Comparison of ENCODE assay signal across 22 cellular contexts in genomic region chr4:22444813-22445212, GRCh38.
DNase-seq lines count a peak whose midpoint lies in the region; ATAC-seq, FAIRE-seq and TF ChIP-seq lines count a peak whose summit lies in the region.
"Had no signal": no experiment of that assay in that cellular context is flagged by ENCODE, and none has a peak within 500 bp of the region (broad histone marks: within the 10 kb centered on the region; RNA-seq: fewer than 3 reads in every experiment).

No MANE protein-coding gene starts in this region.

- H2AFZ ChIP-seq in H1 (ENCODE audit: low read length), result no peak overlapping the region

- no peak overlapping the region for H2BK12ac ChIP-seq in H1 (ENCODE audit: low read depth, low read length)

- H4K91ac ChIP-seq in H1 (replicated peaks; ENCODE audit: insufficient read length, low read length), result no peak overlapping the region

- no peaks in the 10 kb centered on the region for H3K36me3 Mint-ChIP-seq in activated CD4-positive, alpha-beta memory T cell treated with anti-CD3 and anti-CD28 coated beads for 36 hours
- H3K36me3 Mint-ChIP-seq in activated CD4-positive, alpha-beta memory T cell treated with anti-CD3 and anti-CD28 coated beads, Interleukin-2, amount 10 ng/mL, durations not matched to agents 7 days and 5 days (ENCODE audit: low read depth), result no peaks in the 10 kb centered on the region
- peaks cover 11% of the 10 kb centered on the region for H3K36me3 Mint-ChIP-seq in stimulated activated naive CD8-positive, alpha-beta T cell treated with anti-CD3 and anti-CD28 coated beads, Interleukin-15, Interleukin-2, amounts not matched to agents 100 ng/mL and 50 ng/mL, for 24 hours (ENCODE audit: low read depth)

- CTCF ChIA-PET in activated CD4-positive, alpha-beta memory T cell treated with anti-CD3 and anti-CD28 coated beads for 36 hours (lab: Charles Lee), result no interaction called here
- CTCF ChIA-PET in activated CD4-positive, alpha-beta memory T cell treated with anti-CD3 and anti-CD28 coated beads, Interleukin-2, amount 10 ng/mL, durations not matched to agents 7 days and 5 days (lab: Charles Lee), result no interaction called here
- CTCF ChIA-PET in H1 (lab: Charles Lee; ENCODE audit: partially characterized antibody), result interaction anchor here (0.7 to 3.1 kb wide), 6 partner anchors 9 to 46 kb away, joined by 3 to 13 read pairs (median 3); no protein-coding TSS in a partner anchor

- no peak overlapping the region for H4K8ac ChIP-seq in H1 (ENCODE audit: extremely low read depth, insufficient read depth, low read length)

- no peak overlapping the region for H2BK15ac ChIP-seq in H1 (ENCODE audit: low read length)

- no peak for TF ChIP-seq CTCF in H1 (IDR thresholded peaks at IDR 0.05; ENCODE audit: control extremely low read depth in 1 of 3, insufficient read depth in 1 of 3, low read depth in 1 of 3, low read length in 3 of 3)

- H3K79me2 ChIP-seq in H1 (ENCODE audit: control insufficient read depth in 1 of 2, insufficient read depth in 2 of 2, low read length in 2 of 2), result no peaks in the 10 kb centered on the region

- H3K23me2 ChIP-seq in H1 (ENCODE audit: low read depth, low read length), result no peaks in the 10 kb centered on the region

- peaks cover 6% of the 10 kb centered on the region for H3K4me1 Mint-ChIP-seq in activated CD4-positive, alpha-beta memory T cell treated with anti-CD3 and anti-CD28 coated beads for 36 hours (ENCODE audit: low read depth)
- H3K4me1 Mint-ChIP-seq in activated CD4-positive, alpha-beta memory T cell treated with anti-CD3 and anti-CD28 coated beads, Interleukin-2, amount 10 ng/mL, durations not matched to agents 7 days and 5 days, result no peaks in the 10 kb centered on the region
- H3K4me1 Mint-ChIP-seq in stimulated activated naive CD8-positive, alpha-beta T cell treated with anti-CD3 and anti-CD28 coated beads, Interleukin-15, Interleukin-2, amounts not matched to agents 100 ng/mL and 50 ng/mL, for 24 hours (ENCODE audit: low read depth), result peaks cover 26% of the 10 kb centered on the region
- H3K4me1 Mint-ChIP-seq: neural crest cell had no signal

- H2AK5ac ChIP-seq in H1 (ENCODE audit: low read depth, low read length), result no peak overlapping the region

- peak; percentile 32 for FAIRE-seq in H1 (lab: Jason Lieb, UNC)
- FAIRE-seq: A549, urothelium cell line had no signal

- no peak overlapping the region for H3K9ac ChIP-seq in H1 (replicated peaks in 1 of 4; ENCODE audit: extremely low read depth in 1 of 4, low read depth in 3 of 4, low read length in 3 of 4)

- H3K27ac Mint-ChIP-seq in activated CD4-positive, alpha-beta memory T cell treated with anti-CD3 and anti-CD28 coated beads for 36 hours, result peak overlapping the region; percentile 56
- no peak overlapping the region for H3K27ac Mint-ChIP-seq in activated CD4-positive, alpha-beta memory T cell treated with anti-CD3 and anti-CD28 coated beads, Interleukin-2, amount 10 ng/mL, durations not matched to agents 7 days and 5 days
- peak overlapping the region; percentile 95 for H3K27ac Mint-ChIP-seq in stimulated activated naive CD8-positive, alpha-beta T cell treated with anti-CD3 and anti-CD28 coated beads, Interleukin-15, Interleukin-2, amounts not matched to agents 100 ng/mL and 50 ng/mL, for 24 hours

- POLR2A ChIA-PET in activated CD4-positive, alpha-beta memory T cell treated with anti-CD3 and anti-CD28 coated beads for 36 hours (lab: Charles Lee), result no interaction called here
- POLR2A ChIA-PET in activated CD4-positive, alpha-beta memory T cell treated with anti-CD3 and anti-CD28 coated beads, Interleukin-2, amount 10 ng/mL, durations not matched to agents 7 days and 5 days (lab: Charles Lee), result no interaction called here
- POLR2A ChIA-PET in H1 (lab: Charles Lee; ENCODE audit: partially characterized antibody), result interaction anchor here (1.1 kb wide), 1 partner anchor 9 kb away, joined by 3 read pairs; no protein-coding TSS in a partner anchor

- H3K4ac ChIP-seq in H1 (replicated peaks; ENCODE audit: insufficient read length, low read depth, low read length), result no peak overlapping the region

- no peak overlapping the region for H3K4me3 Mint-ChIP-seq in activated CD4-positive, alpha-beta memory T cell treated with anti-CD3 and anti-CD28 coated beads for 36 hours
- no peak overlapping the region for H3K4me3 Mint-ChIP-seq in activated CD4-positive, alpha-beta memory T cell treated with anti-CD3 and anti-CD28 coated beads, Interleukin-2, amount 10 ng/mL, durations not matched to agents 7 days and 5 days
- H3K4me3 Mint-ChIP-seq in stimulated activated naive CD8-positive, alpha-beta T cell treated with anti-CD3 and anti-CD28 coated beads, Interleukin-15, Interleukin-2, amounts not matched to agents 100 ng/mL and 50 ng/mL, for 24 hours, result peak overlapping the region; percentile 14
- H3K4me3 Mint-ChIP-seq: neural crest cell had no signal

- H3K18ac ChIP-seq in H1 (ENCODE audit: extremely low read depth, low read length), result no peak overlapping the region

- no peaks in the 10 kb centered on the region for H3K27me3 ChIP-seq in H1 (replicated peaks in 1 of 4; ENCODE audit: control insufficient read depth in 3 of 4, extremely low read depth in 1 of 4, insufficient read depth in 3 of 4, low read length in 3 of 4)
- H3K27me3 ChIP-seq: ovary, testis had no signal

- H4K5ac ChIP-seq in H1 (ENCODE audit: insufficient read length, low read depth, low read length), result no peak overlapping the region

- H3K27me3 Mint-ChIP-seq in activated CD4-positive, alpha-beta memory T cell treated with anti-CD3 and anti-CD28 coated beads for 36 hours, result no peaks in the 10 kb centered on the region
- no peaks in the 10 kb centered on the region for H3K27me3 Mint-ChIP-seq in activated CD4-positive, alpha-beta memory T cell treated with anti-CD3 and anti-CD28 coated beads, Interleukin-2, amount 10 ng/mL, durations not matched to agents 7 days and 5 days
- no peaks in the 10 kb centered on the region for H3K27me3 Mint-ChIP-seq in stimulated activated naive CD8-positive, alpha-beta T cell treated with anti-CD3 and anti-CD28 coated beads, Interleukin-15, Interleukin-2, amounts not matched to agents 100 ng/mL and 50 ng/mL, for 24 hours

- H3K9me3 ChIP-seq in H1 (ENCODE audit: insufficient read depth in 2 of 2, low read depth in 1 of 2, low read length in 1 of 2), result no peaks in the 10 kb centered on the region
- H3K9me3 ChIP-seq: A549, ovary, testis had no signal

- H3K4me1 ChIP-seq in H1 (replicated peaks in 1 of 4; ENCODE audit: control insufficient read depth in 3 of 4, insufficient read depth in 4 of 4, low read length in 3 of 4), result no peaks in the 10 kb centered on the region
- H3K4me1 ChIP-seq: A549, testis had no signal

- H3K23ac ChIP-seq in H1 (ENCODE audit: insufficient read length), result no peak overlapping the region

- intact Hi-C loops in activated CD4-positive, alpha-beta memory T cell treated with anti-CD3 and anti-CD28 coated beads for 36 hours (cut with micrococcal nuclease), result no loop called here

- TF ChIP-seq RAD21 in H1 (IDR thresholded peaks at IDR 0.05 in 1 of 2, conservative IDR thresholded peaks at IDR 0.05 in 1 of 2; ENCODE audit: low read depth in 2 of 2, low read length in 2 of 2), result no peak

- WGBS in H1 (ENCODE audit: extremely low coverage in 1 of 2, insufficient coverage in 1 of 2, insufficient read length in 1 of 2, insufficient replicate concordance in 2 of 2, low coverage in 1 of 2, low lambda C conversion rate in 2 of 2, missing lambda C conversion rate in 1 of 2), 2 experiments, result 94% methylated on average over 6 of the region's 6 CpGs; no CpG with 5 or more reads in 1 of the 2 experiments

- no peak for ATAC-seq in stimulated activated naive CD8-positive, alpha-beta T cell treated with anti-CD3 and anti-CD28 coated beads, Interleukin-15, Interleukin-2, amounts not matched to agents 100 U/mL and 50 U/mL, for 24 hours
- ATAC-seq: A549 had no signal

- H3K9me3 Mint-ChIP-seq in activated CD4-positive, alpha-beta memory T cell treated with anti-CD3 and anti-CD28 coated beads for 36 hours, result no peaks in the 10 kb centered on the region
- peaks cover 4% of the 10 kb centered on the region for H3K9me3 Mint-ChIP-seq in activated CD4-positive, alpha-beta memory T cell treated with anti-CD3 and anti-CD28 coated beads, Interleukin-2, amount 10 ng/mL, durations not matched to agents 7 days and 5 days
- no peaks in the 10 kb centered on the region for H3K9me3 Mint-ChIP-seq in stimulated activated naive CD8-positive, alpha-beta T cell treated with anti-CD3 and anti-CD28 coated beads, Interleukin-15, Interleukin-2, amounts not matched to agents 100 ng/mL and 50 ng/mL, for 24 hours
- H3K9me3 Mint-ChIP-seq: neural crest cell had no signal

- no peaks in the 10 kb centered on the region for H4K20me1 ChIP-seq in H1 (replicated peaks in 1 of 2; ENCODE audit: control insufficient read depth in 1 of 2, insufficient read depth in 2 of 2, low read length in 2 of 2)

- H2BK5ac ChIP-seq in H1 (ENCODE audit: low read depth, low read length), result no peak overlapping the region

- no peak overlapping the region for H3K4me3 ChIP-seq in H1 (ENCODE audit: extremely low read depth in 1 of 4, insufficient read depth in 2 of 4, low read depth in 3 of 4, low read length in 4 of 4)
- H3K4me3 ChIP-seq: A549, coronary artery, ovary, skin epidermis, testis had no signal

- DNase-seq in activated CD4-positive, alpha-beta memory T cell treated with anti-CD3 and anti-CD28 coated beads for 36 hours, result no peak
- no peak for DNase-seq in activated CD4-positive, alpha-beta memory T cell treated with anti-CD3 and anti-CD28 coated beads, Interleukin-2, amount 10 ng/mL, durations not matched to agents 7 days and 5 days
- no peak for DNase-seq in stimulated activated naive CD8-positive, alpha-beta T cell treated with anti-CD3 and anti-CD28 coated beads, Interleukin-15, Interleukin-2, amounts not matched to agents 100 U/mL and 50 U/mL, for 24 hours
- DNase-seq in H1 (ENCODE audit: low read depth in 1 of 2, low spot score in 2 of 2) (no peak), ecto neural progenitor cell (ENCODE audit: low spot score) (no peak), HK-2 (ENCODE audit: unreplicated experiment) (no peak), NCI-H1930 (lab: John Stamatoyannopoulos, UW) (no peak)
- DNase-seq: caudate nucleus; effector memory CD4-positive, alpha-beta T cell; NCI-H1105; NCI-H187; NCI-H2171 treated with DMSO at 0.1 percent for 48 hours; NCI-H510A; ovary; SW 1271; testis had no signal

- no peak overlapping the region for H2BK120ac ChIP-seq in H1 (replicated peaks; ENCODE audit: low read depth, low read length)

- no peak for TF ChIP-seq EP300 in H1 (IDR thresholded peaks at IDR 0.05; ENCODE audit: borderline replicate concordance in 1 of 2, low read depth in 2 of 2, low read length in 2 of 2)

- H2BK20ac ChIP-seq in H1 (ENCODE audit: low read length), result no peak overlapping the region

- H3K4me2 ChIP-seq in H1 (ENCODE audit: insufficient read depth in 1 of 2, low read depth in 2 of 2, low read length in 2 of 2), result no peak overlapping the region
- H3K4me2 ChIP-seq: A549 had no signal

- H3K56ac ChIP-seq in H1 (replicated peaks; ENCODE audit: insufficient read length, low read depth, low read length), result no peak overlapping the region

- H3K79me1 ChIP-seq in H1 (ENCODE audit: low read depth, low read length), result peaks cover 5% of the 10 kb centered on the region; the same call in 1 of the 2 replicates

- no peak for TF ChIP-seq POLR2A in H1 (IDR thresholded peaks at IDR 0.05; ENCODE audit: control extremely low read depth in 1 of 2, low read depth in 2 of 2, low read length in 2 of 2)

- no peak overlapping the region for H3K14ac ChIP-seq in H1 (ENCODE audit: insufficient read length)

- H3K27ac ChIP-seq in H1 (ENCODE audit: low read depth, low read length), result no peak overlapping the region
- H3K27ac ChIP-seq: A549, coronary artery, ovary, skin epidermis, testis had no signal

- peaks cover 7 to 70% (median 32%) of the 10 kb centered on the region in 4 experiments for H3K36me3 ChIP-seq in H1 (ENCODE audit: control insufficient read depth in 2 of 4, insufficient read depth in 4 of 4, low read length in 3 of 4)
- H3K36me3 ChIP-seq: ovary had no signal
